In genomic region chr10:45972106-45972812, GRCh38 we compare ENCODE assay signal across 8 cellular contexts. TPM values are rescaled to one million over a fixed set of nuclear protein-coding genes. Genes with fewer than 3 reads are reported as not detected.
A peak's percentile ranks its signal among the peaks of the same experiment; 100 is the strongest.
DNase-seq lines count a peak whose midpoint lies in the region; ATAC-seq and TF ChIP-seq lines count a peak whose summit lies in the region.
"Not testable (repeated sequence)": the region's sequence is repeated elsewhere in the genome, so short reads cannot be mapped to it uniquely, and the experiment has no call there.

Gene TIMM23 (plus strand): TSS chr10:45972489. CDS start chr10:45972625, 136 bp downstream.

- H3K4me1 ChIP-seq in osteoblast (ENCODE audit: insufficient read depth, low read length) = not testable (repeated sequence)

- H4K20me1 ChIP-seq in osteoblast (ENCODE audit: insufficient read depth, low read length) = not testable (repeated sequence)

- H3K36me3 Mint-ChIP-seq in activated naive CD8-positive, alpha-beta T cell treated with anti-CD3 and anti-CD28 coated beads, Interleukin-2, amount 10 ng/mL, durations not matched to agents 7 days and 5 days = not testable (repeated sequence)

- not testable (repeated sequence) for H3K27me3 ChIP-seq in osteoblast (ENCODE audit: insufficient read depth, low read length)

- H3K79me2 ChIP-seq in osteoblast (ENCODE audit: insufficient read depth, low read length) = peaks cover 63% of the 10 kb centered on the region

- H3K4me2 ChIP-seq in osteoblast (ENCODE audit: insufficient read depth, low read length) = peak within 1 kb of the TSS; percentile 89

- intact Hi-C loops in Right ventricle myocardium inferior (cut with DNase I) = loop anchor here (10.0 kb wide), 1 partner anchor 53 kb away; no protein-coding TSS in a partner anchor

- peak within 1 kb of the TSS; percentile 95 for H3K4me3 Mint-ChIP-seq in activated naive CD8-positive, alpha-beta T cell treated with anti-CD3 and anti-CD28 coated beads, Interleukin-2, amount 10 ng/mL, durations not matched to agents 7 days and 5 days

- H3K36me3 ChIP-seq in osteoblast (ENCODE audit: insufficient read depth, low read length) = not testable (repeated sequence)

- DNase-seq in GM10248 (ENCODE audit: extremely low spot score) (peak; percentile 67), NCI-H1105 treated with DMSO at 0.1 percent for 48 hours (lab: John Stamatoyannopoulos, UW) (peak; percentile 48), T follicular helper cell (ENCODE audit: low read depth) (peak; percentile 83), Right ventricle myocardium inferior (ENCODE audit: missing footprints) (peak; percentile 94), osteoblast (ENCODE audit: insufficient read length, low spot score, missing footprints) (peak; percentile 9), superior temporal gyrus (ENCODE audit: extremely low spot score) (peak; percentile 91)
- peak; percentile 89 for DNase-seq in activated naive CD8-positive, alpha-beta T cell treated with anti-CD3 and anti-CD28 coated beads, Interleukin-2, amount 10 ng/mL, durations not matched to agents 7 days and 5 days

- CTCF ChIA-PET in GM10248 (lab: Yijun Ruan, JAX) = not testable (repeated sequence)

- H3K27me3 Mint-ChIP-seq in activated naive CD8-positive, alpha-beta T cell treated with anti-CD3 and anti-CD28 coated beads, Interleukin-2, amount 10 ng/mL, durations not matched to agents 7 days and 5 days = not testable (repeated sequence)

- peak within 1 kb of the TSS; percentile 81 for H2AFZ ChIP-seq in osteoblast (ENCODE audit: low read length)

- TF ChIP-seq CTCF in GM10248 (IDR thresholded peaks at IDR 0.05; ENCODE audit: control extremely low read depth, extremely low read depth, low read depth, missing control alignments); osteoblast (IDR thresholded peaks at IDR 0.05; ENCODE audit: extremely low read depth, low read depth, low read length): not testable (repeated sequence)

- H3K9me3 ChIP-seq in osteoblast (ENCODE audit: low read depth, low read length) = not testable (repeated sequence)

- H3K9me3 Mint-ChIP-seq in activated naive CD8-positive, alpha-beta T cell treated with anti-CD3 and anti-CD28 coated beads, Interleukin-2, amount 10 ng/mL, durations not matched to agents 7 days and 5 days = not testable (repeated sequence)

- peak within 1 kb of the TSS; percentile 95 for H3K27ac ChIP-seq in osteoblast (ENCODE audit: low read depth, low read length)

- peak within 1 kb of the TSS; percentile 93 for H3K27ac Mint-ChIP-seq in activated naive CD8-positive, alpha-beta T cell treated with anti-CD3 and anti-CD28 coated beads, Interleukin-2, amount 10 ng/mL, durations not matched to agents 7 days and 5 days

- peaks cover 27% of the 10 kb centered on the region for H3K4me1 Mint-ChIP-seq in activated naive CD8-positive, alpha-beta T cell treated with anti-CD3 and anti-CD28 coated beads, Interleukin-2, amount 10 ng/mL, durations not matched to agents 7 days and 5 days

- ATAC-seq in HG02588 (IDR thresholded peaks at IDR 0.05; ENCODE audit: unreplicated experiment) (peak; percentile 73), Right ventricle myocardium inferior (peak; percentile 95)
- ATAC-seq in activated naive CD8-positive, alpha-beta T cell treated with anti-CD3 and anti-CD28 coated beads, Interleukin-2, amount 10 ng/mL, durations not matched to agents 7 days and 5 days (ENCODE audit: low read depth) = peak; percentile 87

- POLR2A ChIA-PET in GM10248 (lab: Yijun Ruan, JAX) = not testable (repeated sequence)
- POLR2A ChIA-PET in activated naive CD8-positive, alpha-beta T cell treated with anti-CD3 and anti-CD28 coated beads, Interleukin-2, amount 10 ng/mL, durations not matched to agents 7 days and 5 days (lab: Charles Lee) = interaction anchor here (0.9 kb wide), 1 partner anchor 51 kb away, joined by 3 read pairs; no protein-coding TSS in a partner anchor

- peak within 1 kb of the TSS; percentile 81 for H3K4me3 ChIP-seq in osteoblast (ENCODE audit: insufficient read depth, low read length)

RNA-seq across cellular contexts. Expression of gene TIMM23, which starts in this region (rescaled TPM):
- 10 to 100 TPM; 42.7 to 43.8 TPM for total RNA-seq in activated naive CD8-positive, alpha-beta T cell treated with anti-CD3 and anti-CD28 coated beads, Interleukin-2, amount 10 ng/mL, durations not matched to agents 7 days and 5 days
- total RNA-seq in Right ventricle myocardium inferior (86.1 TPM), osteoblast (60.4 and 62.6 TPM in 2 replicates)

Comparison
In these comparisons a context has a peak if more than half of its experiments do, and no peak if none do; other contexts are left out.
1. Peak in every context shown above with its lines: DNase-seq, ATAC-seq, H3K4me3 ChIP-seq and H3K27ac ChIP-seq.
2. DNase-seq: peak in every context shown above with its lines; median percentile 94 in Right ventricle myocardium inferior; 91 in superior temporal gyrus; 89 in activated naive CD8-positive, alpha-beta T cell treated with anti-CD3 and anti-CD28 coated beads, Interleukin-2, amount 10 ng/mL, durations not matched to agents 7 days and 5 days; 83 in T follicular helper cell; 67 in GM10248; 48 in NCI-H1105 treated with DMSO at 0.1 percent for 48 hours; 9 in osteoblast.